8 cellular contexts compared by ENCODE assay signal in the genomic region with DNA sequence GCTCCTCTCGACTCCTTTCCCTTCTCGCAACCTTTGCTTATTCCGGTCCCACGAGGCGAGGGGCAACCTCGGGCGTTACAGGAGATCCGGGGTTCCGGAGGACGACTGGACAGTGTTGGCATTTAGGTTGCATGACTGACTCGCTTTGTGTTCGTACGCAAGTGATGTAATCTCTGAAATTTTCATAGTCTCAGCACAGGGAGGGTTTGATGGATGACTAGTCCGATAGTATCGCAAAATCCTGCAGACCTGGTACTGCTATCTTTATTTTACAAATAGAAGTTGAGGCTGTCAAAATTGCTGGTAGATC. TPM values are rescaled to one million over a fixed set of nuclear protein-coding genes. Genes with fewer than 3 reads are reported as not detected.
DNase-seq lines count a peak whose midpoint lies in the region; ATAC-seq, FAIRE-seq and TF ChIP-seq lines count a peak whose summit lies in the region.

No MANE protein-coding gene starts in this region.

- H3K9me3 Mint-ChIP-seq in activated CD4-positive, alpha-beta memory T cell treated with anti-CD3 and anti-CD28 coated beads for 36 hours, result no peaks in the 10 kb centered on the region
- H3K9me3 Mint-ChIP-seq in stimulated activated memory B cell treated with anti-CD40 and anti-IgM and Interleukin-4, amounts not matched to agents 10 μg/mL and 1 μg/mL and 100 μg/mL, for 72 hours, result no peaks in the 10 kb centered on the region

- no peak overlapping the region for H3K27ac ChIP-seq in HEK293 (ENCODE audit: extremely low read depth, low read depth, low read length)

- CTCF ChIA-PET in HEK293 (lab: Yijun Ruan, JAX), result interaction anchor here (0.6 to 1.5 kb wide), 7 partner anchors 10 to 458 kb away, joined by 3 to 4 read pairs (median 4); a partner anchor contains a TSS
- CTCF ChIA-PET in activated CD4-positive, alpha-beta memory T cell treated with anti-CD3 and anti-CD28 coated beads for 36 hours (lab: Charles Lee), result interaction anchor here (0.6 to 1.7 kb wide), 8 partner anchors 18 to 458 kb away, joined by 3 to 16 read pairs (median 4); a partner anchor contains a TSS

- no peaks in the 10 kb centered on the region for H3K4me1 ChIP-seq in HEK293 (ENCODE audit: control insufficient read depth, insufficient read depth, low read length)

- no peak for ATAC-seq in stimulated activated memory B cell treated with anti-CD40 and anti-IgM and Interleukin-4, amounts not matched to agents 10 μg/mL and 1 μg/mL and 100 μg/mL, for 72 hours
- ATAC-seq in GM18517 (IDR thresholded peaks at IDR 0.05; ENCODE audit: unreplicated experiment), result no peak

- peak overlapping the region; percentile 84 for H3K27ac Mint-ChIP-seq in activated CD4-positive, alpha-beta memory T cell treated with anti-CD3 and anti-CD28 coated beads for 36 hours
- peak overlapping the region; percentile 75 for H3K27ac Mint-ChIP-seq in stimulated activated memory B cell treated with anti-CD40 and anti-IgM and Interleukin-4, amounts not matched to agents 10 μg/mL and 1 μg/mL and 100 μg/mL, for 72 hours

- H3K4me1 Mint-ChIP-seq in activated CD4-positive, alpha-beta memory T cell treated with anti-CD3 and anti-CD28 coated beads for 36 hours (ENCODE audit: low read depth), result peaks cover 35% of the 10 kb centered on the region
- peaks cover 48% of the 10 kb centered on the region for H3K4me1 Mint-ChIP-seq in stimulated activated memory B cell treated with anti-CD40 and anti-IgM and Interleukin-4, amounts not matched to agents 10 μg/mL and 1 μg/mL and 100 μg/mL, for 72 hours

- POLR2A ChIA-PET in HEK293 (lab: Yijun Ruan, JAX), result interaction anchor here (1.0 to 2.2 kb wide), 21 partner anchors 10 to 638 kb away, joined by 3 to 41 read pairs (median 6); a partner anchor contains a TSS
- POLR2A ChIA-PET in activated CD4-positive, alpha-beta memory T cell treated with anti-CD3 and anti-CD28 coated beads for 36 hours (lab: Charles Lee), result interaction anchor here (0.8 to 2.1 kb wide), 8 partner anchors 9 to 348 kb away, joined by 3 to 10 read pairs (median 4); a partner anchor contains a TSS

- no peaks in the 10 kb centered on the region for H3K9me3 ChIP-seq in HEK293 (ENCODE audit: control insufficient read depth, insufficient read depth, low read depth, low read length)

- H3K36me3 ChIP-seq in HEK293 (ENCODE audit: control insufficient read depth in 2 of 2, insufficient read depth in 1 of 2, low read length in 2 of 2), result peaks cover 6 to 48% of the 10 kb centered on the region in 2 experiments; a peak in 2 of 3 replicates

- H3K27me3 Mint-ChIP-seq in activated CD4-positive, alpha-beta memory T cell treated with anti-CD3 and anti-CD28 coated beads for 36 hours, result no peaks in the 10 kb centered on the region
- no peaks in the 10 kb centered on the region for H3K27me3 Mint-ChIP-seq in stimulated activated memory B cell treated with anti-CD40 and anti-IgM and Interleukin-4, amounts not matched to agents 10 μg/mL and 1 μg/mL and 100 μg/mL, for 72 hours

- intact Hi-C loops in activated CD4-positive, alpha-beta memory T cell treated with anti-CD3 and anti-CD28 coated beads for 36 hours (cut with micrococcal nuclease), result loop anchor here (1.0 to 5.0 kb wide), 10 partner anchors 12 to 397 kb away; a partner anchor contains a TSS

- peak overlapping the region; percentile 89 for H3K4me3 Mint-ChIP-seq in activated CD4-positive, alpha-beta memory T cell treated with anti-CD3 and anti-CD28 coated beads for 36 hours
- H3K4me3 Mint-ChIP-seq in stimulated activated memory B cell treated with anti-CD40 and anti-IgM and Interleukin-4, amounts not matched to agents 10 μg/mL and 1 μg/mL and 100 μg/mL, for 72 hours, result peak overlapping the region; percentile 65

- H3K36me3 Mint-ChIP-seq in activated CD4-positive, alpha-beta memory T cell treated with anti-CD3 and anti-CD28 coated beads for 36 hours, result peaks cover 34% of the 10 kb centered on the region
- H3K36me3 Mint-ChIP-seq in stimulated activated memory B cell treated with anti-CD40 and anti-IgM and Interleukin-4, amounts not matched to agents 10 μg/mL and 1 μg/mL and 100 μg/mL, for 72 hours, result peaks cover 50% of the 10 kb centered on the region

- no peak for TF ChIP-seq CTCF in HEK293 (tag by site-specific recombination; IDR thresholded peaks at IDR 0.05)

- no peak for DNase-seq in activated CD4-positive, alpha-beta memory T cell treated with anti-CD3 and anti-CD28 coated beads for 36 hours
- no peak for DNase-seq in GM12892 (ENCODE audit: insufficient read length)
- no peak for DNase-seq in HK-2 (ENCODE audit: unreplicated experiment)
- DNase-seq in SKM-1 (lab: John Stamatoyannopoulos, UW; ENCODE audit: unreplicated experiment), result no peak

- no peak for FAIRE-seq in GM12892 (lab: Jason Lieb, UNC)

- H3K4me3 ChIP-seq in HEK293 (ENCODE audit: low read depth, low read length), result peak overlapping the region; percentile 59
- H3K4me3 ChIP-seq in iPS-11a (ENCODE audit: low read depth, low read length), result peak overlapping the region; percentile 84

- no peak for TF ChIP-seq POLR2A in GM12892 (IDR thresholded peaks at IDR 0.05; ENCODE audit: low read depth, low read length)

TF ChIP-seq in HEK293, 187 proteins besides CTCF, POLR2A, EP300 and RAD21:
- TF ChIP-seq ZNF324 (tag by site-specific recombination; IDR thresholded peaks at IDR 0.05) (no peak), ZFP37 (tag by site-specific recombination; IDR thresholded peaks at IDR 0.05) (0 out of 2 replicates have a peak, but pooled peaks have one; percentile 23)

RNA-seq across cellular contexts. Expression of a gene that starts 0.3 kb away (rescaled TPM):
- 10 to 100 TPM; 37.7 to 46.3 TPM for total RNA-seq in activated CD4-positive, alpha-beta memory T cell treated with anti-CD3 and anti-CD28 coated beads for 36 hours
- 24.4 TPM for polyA plus RNA-seq in GM12892 (2012; ENCODE audit: missing spikeins)

RNA-seq across cellular contexts. Expression of a gene that starts 0.7 kb away (rescaled TPM):
- total RNA-seq in activated CD4-positive, alpha-beta memory T cell treated with anti-CD3 and anti-CD28 coated beads for 36 hours, result 100 to 1,000 TPM; 217 to 220 TPM
- 81.2 TPM for polyA plus RNA-seq in GM12892 (2012; ENCODE audit: missing spikeins)

RNA-seq across cellular contexts. Expression of a gene that starts 21.2 kb away (rescaled TPM):
- 1 to 10 TPM in 1 of 2 experiments, under 1 TPM in 1; 0.77 to 1.2 TPM for total RNA-seq in activated CD4-positive, alpha-beta memory T cell treated with anti-CD3 and anti-CD28 coated beads for 36 hours
- polyA plus RNA-seq in GM12892 (2012; ENCODE audit: missing spikeins), result 4.0 TPM

RNA-seq across cellular contexts. Expression of a gene that starts 23.9 kb away (rescaled TPM):
- total RNA-seq in activated CD4-positive, alpha-beta memory T cell treated with anti-CD3 and anti-CD28 coated beads for 36 hours, result not detected
- polyA plus RNA-seq in GM12892 (2012; ENCODE audit: missing spikeins), result 0.15 TPM
